ENCODE assay signal across 31 cellular contexts in genomic region chr1:168698453-168698852, GRCh38. TPM values are rescaled to one million over a fixed set of nuclear protein-coding genes. Genes with fewer than 3 reads are reported as not detected.
"Had no signal": no experiment of that assay in that cellular context is flagged by ENCODE, and none has a peak within 500 bp of the region (broad histone marks: within the 10 kb centered on the region; RNA-seq: fewer than 3 reads in every experiment).

No MANE protein-coding gene starts in this region.

- H3K4me3 Mint-ChIP-seq: activated CD4-positive, alpha-beta T cell treated with anti-CD3 and anti-CD28 coated beads, Interleukin-2, amount 10 ng/mL, durations not matched to agents 24 days and 14 days; activated CD8-positive, alpha-beta T cell treated with anti-CD3 and anti-CD28 coated beads for 36 hours; activated naive CD4-positive, alpha-beta T cell treated with anti-CD3 and anti-CD28 coated beads for 36 hours; activated T-cell treated with anti-CD3 and anti-CD28 coated beads, Interleukin-2, amount 50 U/mL, for 24 hours; activated T-helper 1 cell treated with anti-CD3 and anti-CD28 coated beads, Interleukin-12 subunit alpha, Interleukin-12 subunit beta, Interleukin-2, Interleukin-4 antibody, amounts not matched to agents 30 ng/mL and 10 ng/mL and 1 ng/mL, durations not matched to agents 14 hours and 24 hours and 36 hours; brain; T-helper 1 cell treated with Interleukin-12 subunit alpha and Interleukin-12 subunit beta and Interleukin-4 antibody, amounts not matched to agents 30 μg/mL and 1 μg/mL, for 36 hours; T-helper 2 cell treated with Interferon-gamma antibody and Interleukin-4, amounts not matched to agents 5 μg/mL and 100 μg/mL, for 36 hours had no signal

- H3K27ac Mint-ChIP-seq: activated CD4-positive, alpha-beta T cell treated with anti-CD3 and anti-CD28 coated beads, Interleukin-2, amount 10 ng/mL, durations not matched to agents 24 days and 14 days; activated CD8-positive, alpha-beta T cell treated with anti-CD3 and anti-CD28 coated beads for 36 hours; activated naive CD4-positive, alpha-beta T cell treated with anti-CD3 and anti-CD28 coated beads for 36 hours; activated naive CD4-positive, alpha-beta T cell treated with anti-CD3 and anti-CD28 coated beads, Interleukin-2, amount 50 U/mL, for 72 hours; activated T-cell treated with anti-CD3 and anti-CD28 coated beads, Interleukin-2, amount 50 U/mL, for 24 hours; activated T-helper 1 cell treated with anti-CD3 and anti-CD28 coated beads, Interleukin-12 subunit alpha, Interleukin-12 subunit beta, Interleukin-2, Interleukin-4 antibody, amounts not matched to agents 30 ng/mL and 10 ng/mL and 1 ng/mL, durations not matched to agents 14 hours and 24 hours and 36 hours; brain; T-helper 1 cell treated with Interleukin-12 subunit alpha and Interleukin-12 subunit beta and Interleukin-4 antibody, amounts not matched to agents 30 μg/mL and 1 μg/mL, for 36 hours; T-helper 2 cell treated with Interferon-gamma antibody and Interleukin-4, amounts not matched to agents 5 μg/mL and 100 μg/mL, for 36 hours had no signal

- H3K4me1 ChIP-seq: adrenal gland had no signal

- H3K4me3 ChIP-seq: adrenal gland, PC-9 had no signal

- H3K36me3 Mint-ChIP-seq: activated naive CD4-positive, alpha-beta T cell treated with anti-CD3 and anti-CD28 coated beads, Interleukin-2, amount 50 U/mL, for 72 hours; brain had no signal

- H3K27ac ChIP-seq: adrenal gland, PC-9, RWPE1 had no signal

- H3K9me3 Mint-ChIP-seq: activated CD4-positive, alpha-beta T cell treated with anti-CD3 and anti-CD28 coated beads, Interleukin-2, amount 10 ng/mL, durations not matched to agents 24 days and 14 days; activated CD8-positive, alpha-beta T cell treated with anti-CD3 and anti-CD28 coated beads for 36 hours; activated naive CD4-positive, alpha-beta T cell treated with anti-CD3 and anti-CD28 coated beads for 36 hours; activated naive CD4-positive, alpha-beta T cell treated with anti-CD3 and anti-CD28 coated beads, Interleukin-2, amount 50 U/mL, for 72 hours; activated T-cell treated with anti-CD3 and anti-CD28 coated beads, Interleukin-2, amount 50 U/mL, for 24 hours; activated T-helper 1 cell treated with anti-CD3 and anti-CD28 coated beads, Interleukin-12 subunit alpha, Interleukin-12 subunit beta, Interleukin-2, Interleukin-4 antibody, amounts not matched to agents 30 ng/mL and 10 ng/mL and 1 ng/mL, durations not matched to agents 14 hours and 24 hours and 36 hours; brain; T-helper 1 cell treated with Interleukin-12 subunit alpha and Interleukin-12 subunit beta and Interleukin-4 antibody, amounts not matched to agents 30 μg/mL and 1 μg/mL, for 36 hours; T-helper 2 cell treated with Interferon-gamma antibody and Interleukin-4, amounts not matched to agents 5 μg/mL and 100 μg/mL, for 36 hours had no signal

- H3K36me3 ChIP-seq: adrenal gland had no signal

- H3K27me3 Mint-ChIP-seq: brain had no signal

- H3K4me2 ChIP-seq: PC-9 had no signal

- H3K27me3 ChIP-seq: adrenal gland had no signal

- H3K9me3 ChIP-seq: adrenal gland had no signal

- H3K4me1 Mint-ChIP-seq: activated CD4-positive, alpha-beta T cell treated with anti-CD3 and anti-CD28 coated beads, Interleukin-2, amount 10 ng/mL, durations not matched to agents 24 days and 14 days had no signal

- DNase-seq: activated CD4-positive, alpha-beta T cell treated with anti-CD3 and anti-CD28 coated beads, Interleukin-2, amount 10 ng/mL, durations not matched to agents 24 days and 14 days; activated CD4-positive, alpha-beta T cell treated with anti-CD3 and anti-CD28 coated beads, Interleukin-2, amount 50 U/mL, for 4 hours; activated CD8-positive, alpha-beta T cell treated with anti-CD3 and anti-CD28 coated beads for 36 hours; activated gamma-delta T cell treated with Interleukin-2 at 50 U/mL for 16 hours; activated naive CD4-positive, alpha-beta T cell treated with anti-CD3 and anti-CD28 coated beads for 36 hours; activated T-cell treated with anti-CD3 and anti-CD28 coated beads, Interleukin-2, amount 50 U/mL, for 24 hours; adrenal gland; caudate nucleus; cerebellar nuclear complex; NCI-H1092 treated with DMSO at 0.1 percent for 48 hours; NCI-H1417 treated with DMSO at 0.1 percent for 48 hours; NCI-H1930; NCI-H2081 treated with DMSO at 0.1 percent for 48 hours; NCI-H226; NCI-H446 treated with DMSO at 0.1 percent for 48 hours; NCI-H524; NCI-H748 treated with DMSO at 0.1 percent for 48 hours; PC-9 had no signal

- H2AFZ ChIP-seq: PC-9 had no signal

- FAIRE-seq: astrocyte, bronchial epithelial cell, RCC 7860, TTC549 had no signal

RNA-seq across cellular contexts. Expression of gene DPT, which starts 30.6 kb away (rescaled TPM):
- total RNA-seq: activated CD4-positive, alpha-beta T cell treated with anti-CD3 and anti-CD28 coated beads, Interleukin-2, amount 10 ng/mL, durations not matched to agents 24 days and 14 days; activated CD8-positive, alpha-beta memory T cell treated with anti-CD3 and anti-CD28 coated beads for 36 hours; activated CD8-positive, alpha-beta T cell treated with anti-CD3 and anti-CD28 coated beads for 36 hours; activated naive CD4-positive, alpha-beta T cell treated with anti-CD3 and anti-CD28 coated beads for 36 hours; activated naive CD4-positive, alpha-beta T cell treated with anti-CD3 and anti-CD28 coated beads, Interleukin-2, amount 50 U/mL, for 72 hours; activated T-helper 1 cell treated with anti-CD3 and anti-CD28 coated beads, Interleukin-12 subunit alpha, Interleukin-12 subunit beta, Interleukin-2, Interleukin-4 antibody, amounts not matched to agents 30 ng/mL and 10 ng/mL and 1 ng/mL, durations not matched to agents 14 hours and 24 hours and 36 hours; astrocyte; bronchial epithelial cell; M059J; OCI-LY7; PC-9 had no signal
